In genomic region chr9:133121200-133122166, GRCh38 we compare ENCODE assay signal across 8 cellular contexts. TPM values are rescaled to one million over a fixed set of nuclear protein-coding genes. Genes with fewer than 3 reads are reported as not detected.
A peak's percentile ranks its signal among the peaks of the same experiment; 100 is the strongest.
DNase-seq lines count a peak whose midpoint lies in the region; ATAC-seq and TF ChIP-seq lines count a peak whose summit lies in the region.

TSS of gene RALGDS (minus strand) at chr9:133121240. CDS start at chr9:133121154, 86 bp downstream.

- H3K27ac Mint-ChIP-seq in activated CD8-positive, alpha-beta memory T cell treated with anti-CD3 and anti-CD28 coated beads, Interleukin-2, amount 10 ng/mL, durations not matched to agents 7 days and 5 days, result peak within 1 kb of the TSS; percentile 77

- H3K4me1 Mint-ChIP-seq in activated CD8-positive, alpha-beta memory T cell treated with anti-CD3 and anti-CD28 coated beads, Interleukin-2, amount 10 ng/mL, durations not matched to agents 7 days and 5 days, result peaks cover 75% of the 10 kb centered on the region

- H2BK15ac ChIP-seq in mesendoderm (replicated peaks; ENCODE audit: low read depth), result no peak within 1 kb of the TSS

- H4K5ac ChIP-seq in mesendoderm (ENCODE audit: low read length), result no peak within 1 kb of the TSS

- H3K4me3 ChIP-seq in NT2/D1 (ENCODE audit: insufficient read length, low read depth) (peak within 1 kb of the TSS; percentile 53), endocrine pancreas (ENCODE audit: control insufficient read depth, insufficient read depth, low read length) (no peak within 1 kb of the TSS), mesendoderm (ENCODE audit: low read length) (peak within 1 kb of the TSS; percentile 46)

- peak within 1 kb of the TSS; percentile 94 for H3K9ac ChIP-seq in NT2/D1 (ENCODE audit: insufficient read length, low read depth)
- peak within 1 kb of the TSS; percentile 82 for H3K9ac ChIP-seq in endocrine pancreas (ENCODE audit: control insufficient read depth, insufficient read depth, low read length)
- peak within 1 kb of the TSS; percentile 76 for H3K9ac ChIP-seq in mesendoderm (ENCODE audit: low read length)

- H3K9me3 Mint-ChIP-seq in activated CD8-positive, alpha-beta memory T cell treated with anti-CD3 and anti-CD28 coated beads, Interleukin-2, amount 10 ng/mL, durations not matched to agents 7 days and 5 days (ENCODE audit: low read depth), result no peaks in the 10 kb centered on the region

- DNase-seq in HPDE6-E6E7 (ENCODE audit: extremely low spot score), result peak; percentile 76
- peak; percentile 82 for DNase-seq in NT2/D1 (ENCODE audit: low read depth, low spot score)
- DNase-seq in activated CD8-positive, alpha-beta memory T cell treated with anti-CD3 and anti-CD28 coated beads, Interleukin-2, amount 10 ng/mL, durations not matched to agents 7 days and 5 days, result peak; percentile 91
- DNase-seq in mesendoderm, result peak; percentile 90
- peak; percentile 85 for DNase-seq in stimulated activated CD8-positive, alpha-beta memory T cell treated with anti-CD3 and anti-CD28 coated beads, Interleukin-12 subunit alpha, Interleukin-12 subunit beta, amount 100 ng/mL, for 4 hours (ENCODE audit: low read depth)

- peaks cover 7% of the 10 kb centered on the region for H3K27me3 ChIP-seq in NT2/D1 (ENCODE audit: insufficient read depth, insufficient read length)
- no peaks in the 10 kb centered on the region for H3K27me3 ChIP-seq in endocrine pancreas (ENCODE audit: control insufficient read depth, insufficient read depth, low read length)
- H3K27me3 ChIP-seq in mesendoderm (ENCODE audit: insufficient read depth, low read length, poor library complexity), result no peaks in the 10 kb centered on the region

- no peak within 1 kb of the TSS for H2BK120ac ChIP-seq in mesendoderm (ENCODE audit: low read depth, low read length)

- H3K4ac ChIP-seq in mesendoderm (ENCODE audit: low read depth, low read length), result no peak within 1 kb of the TSS

- peak within 1 kb of the TSS; percentile 91 for H3K56ac ChIP-seq in mesendoderm (ENCODE audit: low read length)

- no peak within 1 kb of the TSS for H2BK5ac ChIP-seq in mesendoderm (ENCODE audit: low read length)

- no peaks in the 10 kb centered on the region for H3K79me2 ChIP-seq in mesendoderm (ENCODE audit: control insufficient read depth, insufficient read depth, low read length)

- peaks cover 30% of the 10 kb centered on the region for H3K4me1 ChIP-seq in NT2/D1 (ENCODE audit: insufficient read depth, insufficient read length)
- no peaks in the 10 kb centered on the region for H3K4me1 ChIP-seq in endocrine pancreas (ENCODE audit: control insufficient read depth, insufficient read depth, low read length)
- H3K4me1 ChIP-seq in mesendoderm (ENCODE audit: control insufficient read depth, low read depth, low read length), result no peaks in the 10 kb centered on the region

- H3K4me2 ChIP-seq in mesendoderm (ENCODE audit: low read length), result peak within 1 kb of the TSS; percentile 74

- H3K9me3 ChIP-seq in NT2/D1 (ENCODE audit: insufficient read depth, low read length), result no peaks in the 10 kb centered on the region
- no peaks in the 10 kb centered on the region for H3K9me3 ChIP-seq in endocrine pancreas (ENCODE audit: control insufficient read depth, low read length)

- no peak for TF ChIP-seq CTCF in C4-2B (conservative IDR thresholded peaks at IDR 0.05)

- peaks cover 12% of the 10 kb centered on the region for H3K36me3 ChIP-seq in NT2/D1 (ENCODE audit: insufficient read depth, insufficient read length, low read length)
- H3K36me3 ChIP-seq in endocrine pancreas (ENCODE audit: control insufficient read depth, insufficient read depth, low read length), result no peaks in the 10 kb centered on the region
- no peaks in the 10 kb centered on the region for H3K36me3 ChIP-seq in mesendoderm (ENCODE audit: control insufficient read depth, insufficient read depth, low read length)

- peak within 1 kb of the TSS; percentile 64 for H3K4me3 Mint-ChIP-seq in activated CD8-positive, alpha-beta memory T cell treated with anti-CD3 and anti-CD28 coated beads, Interleukin-2, amount 10 ng/mL, durations not matched to agents 7 days and 5 days

- H3K27me3 Mint-ChIP-seq in activated CD8-positive, alpha-beta memory T cell treated with anti-CD3 and anti-CD28 coated beads, Interleukin-2, amount 10 ng/mL, durations not matched to agents 7 days and 5 days, result no peaks in the 10 kb centered on the region

- no CpG with 5 or more reads among the region's 56 CpGs for WGBS in mesendoderm (ENCODE audit: extremely low coverage, insufficient coverage, low lambda C conversion rate)

- peak; percentile 62 for ATAC-seq in GM19463 (IDR thresholded peaks at IDR 0.05; ENCODE audit: unreplicated experiment)
- ATAC-seq in activated CD8-positive, alpha-beta memory T cell treated with anti-CD3 and anti-CD28 coated beads, Interleukin-2, amount 10 ng/mL, durations not matched to agents 7 days and 5 days, result peak; percentile 80

- peak within 1 kb of the TSS; percentile 25 for H3K18ac ChIP-seq in mesendoderm (ENCODE audit: low read length)

- H3K23ac ChIP-seq in mesendoderm (ENCODE audit: low read length), result peak within 1 kb of the TSS; percentile 66

- no peak within 1 kb of the TSS for H2AK5ac ChIP-seq in mesendoderm (ENCODE audit: low read length)

- no peaks in the 10 kb centered on the region for H3K79me1 ChIP-seq in mesendoderm (ENCODE audit: low read length)

- no peak within 1 kb of the TSS for H4K8ac ChIP-seq in mesendoderm (ENCODE audit: low read depth, low read length)

- CTCF ChIA-PET in activated CD8-positive, alpha-beta memory T cell treated with anti-CD3 and anti-CD28 coated beads, Interleukin-2, amount 10 ng/mL, durations not matched to agents 7 days and 5 days (lab: Charles Lee), result interaction anchor here (25.4 kb wide), 1 partner anchor 26 kb away, joined by 505 read pairs; no protein-coding TSS in a partner anchor

- H3K36me3 Mint-ChIP-seq in activated CD8-positive, alpha-beta memory T cell treated with anti-CD3 and anti-CD28 coated beads, Interleukin-2, amount 10 ng/mL, durations not matched to agents 7 days and 5 days, result peaks cover 5% of the 10 kb centered on the region

- peak within 1 kb of the TSS; percentile 93 for H3K27ac ChIP-seq in C4-2B
- no peak within 1 kb of the TSS for H3K27ac ChIP-seq in mesendoderm (ENCODE audit: low read depth, low read length)

RNA-seq across cellular contexts. Expression of gene RALGDS, which starts in this region (rescaled TPM):
- 100 to 1,000 TPM; 103 to 114 TPM for total RNA-seq in activated CD8-positive, alpha-beta memory T cell treated with anti-CD3 and anti-CD28 coated beads, Interleukin-2, amount 10 ng/mL, durations not matched to agents 7 days and 5 days
- 8.2 TPM for polyA plus RNA-seq in mesendoderm (2013, experiment 1 of 2)
- polyA plus RNA-seq in mesendoderm (2013, experiment 2 of 2), result 9.3 TPM
